ENCODE assay signal across 30 cellular contexts in the genomic region with DNA sequence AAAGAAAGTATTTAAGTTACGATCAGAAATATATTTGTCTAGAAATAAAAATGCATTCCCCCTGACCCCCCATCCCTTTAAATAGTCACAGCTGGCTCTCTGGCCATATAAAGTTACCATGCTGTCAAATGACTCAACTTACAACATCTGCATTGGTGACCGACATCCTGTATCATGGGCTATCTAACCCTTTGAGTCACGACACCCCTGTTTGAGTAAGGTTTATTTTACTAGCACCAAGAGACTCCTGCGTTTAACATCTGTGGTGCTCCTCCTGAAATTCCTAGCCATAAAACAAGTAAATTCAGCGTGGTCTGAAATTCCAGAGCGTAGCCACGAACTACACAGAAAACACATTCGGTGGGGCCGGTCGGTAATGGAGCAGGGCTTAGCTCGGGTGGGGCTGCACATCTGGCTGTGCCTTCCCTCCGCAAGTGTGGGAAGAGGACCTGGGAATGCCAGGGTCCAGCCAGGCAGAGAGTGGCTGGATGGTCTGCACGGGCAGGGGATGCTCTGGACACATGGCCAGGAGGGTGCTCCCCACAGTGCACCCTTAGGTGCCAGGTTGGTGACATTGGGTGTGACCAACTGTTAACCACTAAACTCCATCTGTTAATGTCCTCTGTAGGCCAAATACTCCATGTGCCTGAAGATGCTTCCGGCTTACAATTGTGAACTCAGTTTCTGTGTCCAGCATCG. TPM values are rescaled to one million over a fixed set of nuclear protein-coding genes. Genes with fewer than 3 reads are reported as not detected.
DNase-seq lines count a peak whose midpoint lies in the region; ATAC-seq and TF ChIP-seq lines count a peak whose summit lies in the region.
"Had no signal": no experiment of that assay in that cellular context is flagged by ENCODE, and none has a peak within 500 bp of the region (broad histone marks: within the 10 kb centered on the region; RNA-seq: fewer than 3 reads in every experiment).

No MANE protein-coding gene starts in this region.

- CTCF ChIA-PET in HEK293 (lab: Yijun Ruan, JAX): no interaction called here
- CTCF ChIA-PET in naive thymus-derived CD4-positive, alpha-beta T cell (lab: Charles Lee): no interaction called here

- H3K36me3 Mint-ChIP-seq in naive thymus-derived CD4-positive, alpha-beta T cell: no peaks in the 10 kb centered on the region
- no peaks in the 10 kb centered on the region for H3K36me3 Mint-ChIP-seq in activated naive CD4-positive, alpha-beta T cell treated with anti-CD3 and anti-CD28 coated beads, Interleukin-2, amount 50 U/mL, for 72 hours
- H3K36me3 Mint-ChIP-seq: CD14-positive monocyte; CD8-positive, alpha-beta memory T cell had no signal

- no peaks in the 10 kb centered on the region for H3K9me3 ChIP-seq in HEK293 (ENCODE audit: control insufficient read depth, insufficient read depth, low read depth, low read length)
- no peaks in the 10 kb centered on the region for H3K9me3 ChIP-seq in naive thymus-derived CD4-positive, alpha-beta T cell (ENCODE audit: control insufficient read depth in 2 of 3, low read length in 3 of 3)
- H3K9me3 ChIP-seq: BE2C, HAP-1 had no signal

- intact Hi-C loops in naive thymus-derived CD4-positive, alpha-beta T cell (cut with micrococcal nuclease): no loop called here

- no peak overlapping the region for H3K4me3 Mint-ChIP-seq in naive thymus-derived CD4-positive, alpha-beta T cell
- H3K4me3 Mint-ChIP-seq: CD14-positive monocyte; CD8-positive, alpha-beta memory T cell; GM23338 had no signal

- no peaks in the 10 kb centered on the region for H3K9me3 Mint-ChIP-seq in naive thymus-derived CD4-positive, alpha-beta T cell
- H3K9me3 Mint-ChIP-seq in activated naive CD4-positive, alpha-beta T cell treated with anti-CD3 and anti-CD28 coated beads, Interleukin-2, amount 50 U/mL, for 72 hours: no peaks in the 10 kb centered on the region
- H3K9me3 Mint-ChIP-seq: CD14-positive monocyte; CD8-positive, alpha-beta memory T cell; GM23338 had no signal

- H3K27me3 Mint-ChIP-seq in naive thymus-derived CD4-positive, alpha-beta T cell: peaks cover 0 to 13% (median 5%) of the 10 kb centered on the region in 5 donors

- H3K4me3 ChIP-seq in AG09309 (ENCODE audit: control insufficient read depth, low read depth, low read length) (no peak overlapping the region), HEK293 (ENCODE audit: low read depth, low read length) (no peak overlapping the region), fibroblast of villous mesenchyme (ENCODE audit: low read depth, low read length) (no peak overlapping the region)
- H3K4me3 ChIP-seq in naive thymus-derived CD4-positive, alpha-beta T cell (ENCODE audit: low read length): no peak overlapping the region
- H3K4me3 ChIP-seq: GM23338, HAP-1 had no signal

- H3K36me3 ChIP-seq in HEK293 (ENCODE audit: control insufficient read depth in 2 of 2, insufficient read depth in 1 of 2, low read length in 2 of 2): no peaks in the 10 kb centered on the region
- H3K36me3 ChIP-seq in naive thymus-derived CD4-positive, alpha-beta T cell (ENCODE audit: control insufficient read depth in 2 of 3, insufficient read depth in 3 of 3, low read length in 3 of 3): no peaks in the 10 kb centered on the region
- H3K36me3 ChIP-seq: BE2C, HAP-1 had no signal

- TF ChIP-seq CTCF in AG09309 (IDR thresholded peaks at IDR 0.05; ENCODE audit: control insufficient read depth, insufficient read depth, low read depth, low read length, missing control alignments): no peak
- no peak for TF ChIP-seq CTCF in HEK293 (tag by site-specific recombination; IDR thresholded peaks at IDR 0.05)
- TF ChIP-seq CTCF in fibroblast of villous mesenchyme (IDR thresholded peaks at IDR 0.05; ENCODE audit: insufficient read depth, low read depth, low read length): no peak

- no peaks in the 10 kb centered on the region for H3K27me3 ChIP-seq in naive thymus-derived CD4-positive, alpha-beta T cell (ENCODE audit: control insufficient read depth in 2 of 2, insufficient read depth in 2 of 2, low read length in 2 of 2)

- no peak overlapping the region for H3K27ac Mint-ChIP-seq in naive thymus-derived CD4-positive, alpha-beta T cell
- no peak overlapping the region for H3K27ac Mint-ChIP-seq in activated naive CD4-positive, alpha-beta T cell treated with anti-CD3 and anti-CD28 coated beads, Interleukin-2, amount 50 U/mL, for 72 hours
- H3K27ac Mint-ChIP-seq: CD14-positive monocyte; CD8-positive, alpha-beta memory T cell; GM23338 had no signal

- POLR2A ChIA-PET in HEK293 (lab: Yijun Ruan, JAX): interaction anchor here (0.9 kb wide), 1 partner anchor 103 kb away, joined by 3 read pairs; no protein-coding TSS in a partner anchor
- POLR2A ChIA-PET in naive thymus-derived CD4-positive, alpha-beta T cell (lab: Charles Lee): no interaction called here

- peak; percentile 17 for DNase-seq in AG09309 (ENCODE audit: low read depth)
- peak; percentile 7 for DNase-seq in RKO (ENCODE audit: low spot score)
- peak; percentile 49 for DNase-seq in fibroblast of villous mesenchyme (ENCODE audit: low read depth)
- DNase-seq in anterior cingulate cortex (lab: John Stamatoyannopoulos, UW): no peak
- DNase-seq in cerebellar nuclear complex (lab: John Stamatoyannopoulos, UW): no peak
- DNase-seq in naive thymus-derived CD4-positive, alpha-beta T cell: no peak
- DNase-seq in activated naive CD4-positive, alpha-beta T cell treated with anti-CD3 and anti-CD28 coated beads, Interleukin-2, amount 50 U/mL, for 72 hours (ENCODE audit: low spot score in 2 of 2): no peak
- DNase-seq: BE2C; CD8-positive, alpha-beta memory T cell; DMS 273 treated with DMSO at 0.1 percent for 48 hours; DMS79; Kasumi-1; MV-4-11; NCI-H1105 treated with DMSO at 0.1 percent for 48 hours; NCI-H146; NCI-H1930; NCI-H2107; NCI-H446; NCI-H526; NCI-H82; NK-92 treated with Interleukin-12 subunit alpha and Interleukin-12 subunit beta, amount 100 ng/mL, for 24 hours; PC-3; SHP77 treated with DMSO at 0.1 percent for 48 hours had no signal

- H3K27ac ChIP-seq in HEK293 (ENCODE audit: extremely low read depth, low read depth, low read length): no peak overlapping the region
- no peak overlapping the region for H3K27ac ChIP-seq in naive thymus-derived CD4-positive, alpha-beta T cell (ENCODE audit: low read depth, low read length)
- H3K27ac ChIP-seq: 22Rv1, RWPE1 had no signal

- ATAC-seq in naive thymus-derived CD4-positive, alpha-beta T cell: no peak
- ATAC-seq in activated naive CD4-positive, alpha-beta T cell treated with anti-CD3 and anti-CD28 coated beads, Interleukin-2, amount 50 U/mL, for 72 hours: no peak
- ATAC-seq: GM23338, PC-3 had no signal

- H3K4me1 ChIP-seq in HEK293 (ENCODE audit: control insufficient read depth, insufficient read depth, low read length): peaks cover 11% of the 10 kb centered on the region
- no peaks in the 10 kb centered on the region for H3K4me1 ChIP-seq in naive thymus-derived CD4-positive, alpha-beta T cell (ENCODE audit: control insufficient read depth in 2 of 2, insufficient read depth in 2 of 2, low read length in 2 of 2)
- H3K4me1 ChIP-seq: BE2C, HAP-1 had no signal

- no peaks in the 10 kb centered on the region for H3K4me1 Mint-ChIP-seq in naive thymus-derived CD4-positive, alpha-beta T cell
- H3K4me1 Mint-ChIP-seq: CD8-positive, alpha-beta memory T cell had no signal

TF ChIP-seq in HEK293, 187 proteins besides CTCF, POLR2A, EP300 and RAD21:
- TF ChIP-seq ZNF423 (tag by site-specific recombination; IDR thresholded peaks at IDR 0.05) (peak; percentile 77), KLF7 (tag by site-specific recombination; IDR thresholded peaks at IDR 0.05; ENCODE audit: borderline replicate concordance) (no peak)

RNA-seq across cellular contexts. Expression of a gene that starts 53.0 kb away (rescaled TPM):
- under 0.01 TPM in 1 of 2 replicates, not detected in the other for total RNA-seq in fibroblast of villous mesenchyme
- total RNA-seq in naive thymus-derived CD4-positive, alpha-beta T cell: not detected
- not detected for polyA plus RNA-seq in naive thymus-derived CD4-positive, alpha-beta T cell
- not detected for total RNA-seq in activated naive CD4-positive, alpha-beta T cell treated with anti-CD3 and anti-CD28 coated beads, Interleukin-2, amount 50 U/mL, for 72 hours
- total RNA-seq: CD8-positive, alpha-beta memory T cell; GM23338; MCF 10A had no signal
- polyA plus RNA-seq: CD14-positive monocyte; CD8-positive, alpha-beta memory T cell; GM23338 had no signal

Comparison
In these comparisons a context has a peak if more than half of its experiments do, and no peak if none do; other contexts are left out.
1. DNase-seq: peak in AG09309 (single experiment), RKO (single experiment) and fibroblast of villous mesenchyme (single experiment); none in anterior cingulate cortex (0 of 58), cerebellar nuclear complex (0 of 2), naive thymus-derived CD4-positive, alpha-beta T cell (0 of 9) and activated naive CD4-positive, alpha-beta T cell treated with anti-CD3 and anti-CD28 coated beads, Interleukin-2, amount 50 U/mL, for 72 hours (0 of 2).